In the genomic region with DNA sequence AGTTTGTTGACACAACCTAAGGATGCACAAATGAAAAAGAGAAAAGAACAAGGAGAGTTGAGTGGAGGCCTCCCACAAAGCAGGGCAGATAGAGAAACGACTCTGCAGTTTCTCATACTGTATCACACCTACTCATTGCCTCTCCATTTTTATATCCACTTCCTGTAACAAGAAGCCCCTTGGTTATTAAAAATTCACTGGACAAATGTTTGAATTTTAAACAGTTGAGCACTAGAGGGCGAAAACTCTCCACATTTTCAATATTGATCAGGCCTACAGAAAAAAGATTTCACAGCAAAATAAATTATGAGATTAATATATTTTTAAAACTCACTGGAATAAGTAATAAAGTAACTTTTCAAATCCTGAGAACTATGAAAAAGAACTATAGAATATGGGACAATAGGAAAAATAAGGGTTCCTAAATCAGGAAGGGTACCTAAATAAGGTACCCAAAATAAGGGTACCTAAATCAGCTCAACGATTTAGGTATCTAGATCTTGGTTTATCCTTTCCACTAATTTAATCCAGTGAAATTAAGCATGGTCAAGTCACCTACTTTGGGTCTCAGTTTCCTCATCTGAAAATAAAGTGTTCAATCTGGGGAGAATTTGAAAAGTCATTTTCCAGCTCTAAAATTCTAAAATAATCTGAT, we compare ENCODE assay signal across 1 cellular context.
TF ChIP-seq lines count a peak whose summit lies in the region.

No MANE protein-coding gene starts in this region.

TF ChIP-seq in GM12878, 131 proteins besides CTCF, POLR2A, EP300 and RAD21 (continued from another document):
- TF ChIP-seq MYC (IDR thresholded peaks at IDR 0.05; ENCODE audit: insufficient read depth, insufficient read length, insufficient replicate concordance, low read length, severe bottlenecking) (no peak), SMC3 (IDR thresholded peaks at IDR 0.05; ENCODE audit: borderline replicate concordance, low read length) (peak; percentile 55; the same call in 1 of the 2 replicates)
